9 cellular contexts compared by ENCODE assay signal in the genomic region with DNA sequence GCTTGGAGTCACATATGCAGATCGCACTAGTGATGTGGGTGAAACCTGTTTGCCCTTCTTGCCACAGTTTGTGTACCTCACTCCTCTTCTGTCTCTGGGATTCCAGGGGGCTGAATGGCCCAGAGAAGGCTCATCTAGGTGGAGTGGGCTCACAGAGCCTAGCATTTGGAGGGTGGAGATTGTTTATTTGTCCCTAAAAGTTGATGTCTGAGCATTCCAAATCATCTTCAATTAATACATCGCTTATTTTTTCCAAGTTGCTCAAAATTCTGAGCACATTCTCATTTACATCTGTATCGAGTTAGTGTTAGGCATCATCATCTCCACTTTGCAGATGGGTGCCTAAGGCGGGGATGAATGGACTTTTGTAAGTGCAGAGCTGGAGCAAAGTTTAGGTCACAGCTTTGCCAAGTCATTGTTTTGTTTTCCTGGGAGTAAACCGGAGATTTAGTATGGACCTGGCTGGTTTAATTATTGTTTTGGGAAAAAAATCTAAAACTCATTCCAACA. TPM values are rescaled to one million over a fixed set of nuclear protein-coding genes. Genes with fewer than 3 reads are reported as not detected.
A peak's percentile ranks its signal among the peaks of the same experiment; 100 is the strongest.
DNase-seq lines count a peak whose midpoint lies in the region; ATAC-seq, FAIRE-seq and TF ChIP-seq lines count a peak whose summit lies in the region.
"Had no signal": no experiment of that assay in that cellular context is flagged by ENCODE, and none has a peak within 500 bp of the region (broad histone marks: within the 10 kb centered on the region; RNA-seq: fewer than 3 reads in every experiment).

No MANE protein-coding gene starts in this region.

- FAIRE-seq in pancreas (lab: Jason Lieb, UNC), result no peak

- H3K9ac ChIP-seq in SK-N-MC (ENCODE audit: insufficient read length), result peak overlapping the region; percentile 63

- peak; percentile 49 for DNase-seq in Daoy (ENCODE audit: low read depth)
- DNase-seq in SK-N-MC (ENCODE audit: low read depth, low spot score), result no peak
- peak; percentile 92 for DNase-seq in fibroblast of the aortic adventitia (ENCODE audit: low read depth)
- DNase-seq in putamen (ENCODE audit: low spot score), result peak; percentile 86
- DNase-seq in OCI-M1 (lab: John Stamatoyannopoulos, UW), result no peak
- DNase-seq in islet precursor cell, result no peak
- no peak for DNase-seq in pancreas

- H3K4me1 ChIP-seq in pancreas, result peaks cover 3 to 17% (median 13%) of the 10 kb centered on the region in 3 donors

- H3K27ac ChIP-seq in SK-N-MC, result peak overlapping the region; percentile 47; the same call in 1 of the 2 replicates
- H3K27ac ChIP-seq in pancreas, result peak overlapping the region in 2 of 4 donors; percentile 16 to 89
- H3K27ac ChIP-seq: epithelial cell of prostate had no signal

- ATAC-seq in HG03342 (IDR thresholded peaks at IDR 0.05; ENCODE audit: unreplicated experiment), result no peak
- ATAC-seq in pancreas, result no peak

- no peaks in the 10 kb centered on the region for H3K36me3 ChIP-seq in SK-N-MC (ENCODE audit: insufficient read depth, low read length)
- no peaks in the 10 kb centered on the region for H3K36me3 ChIP-seq in pancreas

- H3K9me3 ChIP-seq in SK-N-MC (ENCODE audit: low read depth, low read length) (no peaks in the 10 kb centered on the region), pancreas (no peaks in the 10 kb centered on the region)

- TF ChIP-seq CTCF in fibroblast of the aortic adventitia (IDR thresholded peaks at IDR 0.05; ENCODE audit: insufficient read depth, low read length) (no peak), pancreas (IDR thresholded peaks at IDR 0.05) (no peak)

- intact Hi-C loops in pancreas (cut with DNase I), result no loop called here

- 44 to 45% methylated on average over 5 of the region's 5 CpGs for whole genome bisulfite sequencing in pancreas, 2 donors

- H3K4me3 ChIP-seq in SK-N-MC (peak overlapping the region; percentile 98), fibroblast of the aortic adventitia (ENCODE audit: low read depth, low read length) (peak overlapping the region; percentile 84), pancreas (peak overlapping the region in 2 of 4 donors; percentile 56 to 67)

- no peaks in the 10 kb centered on the region for H3K27me3 ChIP-seq in pancreas

RNA-seq across cellular contexts. Expression of gene ABL1, which starts 2.0 kb away (rescaled TPM):
- 26.5 and 27.9 TPM in 2 replicates for total RNA-seq in Daoy (2014; rRNA removed; shearing (Covaris generic))
- total RNA-seq in fibroblast of the aortic adventitia (ENCODE audit: low replicate concordance) (55.5 and 73.3 TPM in 2 replicates), pancreas (10 to 100 TPM; 16.4 to 31.9 (median 22.2) TPM)
- 10 to 100 TPM; 15.3 to 16.8 TPM for polyA plus RNA-seq in pancreas

RNA-seq across cellular contexts. Expression of gene QRFP, which starts 59.6 kb away (rescaled TPM):
- not detected in 2 replicates for total RNA-seq in Daoy (2014; rRNA removed; shearing (Covaris generic))
- total RNA-seq in fibroblast of the aortic adventitia (ENCODE audit: low replicate concordance) (not detected in 2 replicates), pancreas (not detected)
- not detected for polyA plus RNA-seq in pancreas

Comparison
In these comparisons a context has a peak if more than half of its experiments do, and no peak if none do; other contexts are left out.
1. DNase-seq: peak in Daoy (single experiment), fibroblast of the aortic adventitia (single experiment) and putamen (single experiment); none in SK-N-MC (single experiment), OCI-M1 (single experiment), islet precursor cell (single experiment) and pancreas (0 of 6).